Comparison of ENCODE assay signal across 2 cellular contexts in genomic region chr12:65998536-65999530, GRCh38.
TF ChIP-seq lines count a peak whose summit lies in the region.

No MANE protein-coding gene starts in this region.

TF ChIP-seq in HCT116, 20 proteins besides CTCF, POLR2A, EP300 and RAD21 (continued from another document):
- TF ChIP-seq REST (IDR thresholded peaks at IDR 0.05; ENCODE audit: low read depth), result no peak
- TF ChIP-seq YY1 (IDR thresholded peaks at IDR 0.05; ENCODE audit: extremely low read depth, insufficient replicate concordance, low read depth, low read length), result no peak
- no peak for TF ChIP-seq EZH2phosphoT487 (IDR thresholded peaks at IDR 0.05; ENCODE audit: borderline replicate concordance)

TF ChIP-seq in SK-N-SH treated with all-trans-retinoic acid at 6 μM for 48 hours, 23 proteins besides CTCF, POLR2A, EP300 and RAD21 (continued from another document):
- TF ChIP-seq TOX (CRISPR knock-in tag; IDR thresholded peaks at IDR 0.05; ENCODE audit: borderline replicate concordance) (no peak), TCF4 (CRISPR knock-in tag; IDR thresholded peaks at IDR 0.05; ENCODE audit: borderline replicate concordance) (no peak), CREB5 (CRISPR knock-in tag; IDR thresholded peaks at IDR 0.05; ENCODE audit: low read depth) (no peak), ARNTL (CRISPR knock-in tag; IDR thresholded peaks at IDR 0.05; ENCODE audit: borderline replicate concordance, low read depth) (no peak)
TF ChIP-seq in SK-N-SH treated with all-trans-retinoic acid at 6 μM for 48 hours: peak in this region for 0.
